Comparison of ENCODE assay signal across 14 cellular contexts in genomic region chr22:17422736-17423343, GRCh38. TPM values are rescaled to one million over a fixed set of nuclear protein-coding genes. Genes with fewer than 3 reads are reported as not detected.
"Had no signal": no experiment of that assay in that cellular context is flagged by ENCODE, and none has a peak within 500 bp of the region (broad histone marks: within the 10 kb centered on the region; RNA-seq: fewer than 3 reads in every experiment).

No MANE protein-coding gene starts in this region.

- H3K27me3 ChIP-seq: dorsolateral prefrontal cortex, right lobe of liver, spleen had no signal

- H3K27me3 Mint-ChIP-seq: activated T-helper 17 cell treated with anti-CD3 and anti-CD28 coated beads, Interleukin-2, amount 50 U/mL, for 72 hours had no signal

- H3K4me1 Mint-ChIP-seq: activated T-helper 17 cell treated with anti-CD3 and anti-CD28 coated beads, Interleukin-2, amount 50 U/mL, for 72 hours; natural killer cell had no signal

- H3K36me3 ChIP-seq: left ventricle myocardium inferior, right lobe of liver, spleen, suprapubic skin had no signal

- H3K4me3 ChIP-seq: dorsolateral prefrontal cortex, left ventricle myocardium inferior, right lobe of liver, spleen, suprapubic skin had no signal

- DNase-seq: activated CD4-positive, alpha-beta T cell treated with anti-CD3 and anti-CD28 coated beads, Interleukin-2, amount 50 U/mL, for 1 hour; activated naive CD4-positive, alpha-beta T cell treated with Interleukin-2 at 50 U/mL for 16 hours; activated T-cell treated with anti-CD3 and anti-CD28 coated beads for 4 hours; aorta; dorsolateral prefrontal cortex; hypothalamus; left ventricle myocardium inferior; natural killer cell; right lobe of liver; spleen had no signal

- H3K4me3 Mint-ChIP-seq: activated T-helper 17 cell treated with anti-CD3 and anti-CD28 coated beads, Interleukin-2, amount 50 U/mL, for 72 hours; natural killer cell; stimulated activated naive CD8-positive, alpha-beta T cell treated with anti-CD3 and anti-CD28 coated beads, Interleukin-15, Interleukin-2, amounts not matched to agents 100 ng/mL and 50 ng/mL, for 24 hours had no signal

- H3K9me3 Mint-ChIP-seq: activated T-helper 17 cell treated with anti-CD3 and anti-CD28 coated beads, Interleukin-2, amount 50 U/mL, for 72 hours; natural killer cell; stimulated activated naive CD8-positive, alpha-beta T cell treated with anti-CD3 and anti-CD28 coated beads, Interleukin-15, Interleukin-2, amounts not matched to agents 100 ng/mL and 50 ng/mL, for 24 hours had no signal

- H3K4me1 ChIP-seq: left ventricle myocardium inferior, right lobe of liver, spleen, suprapubic skin had no signal

- H3K27ac Mint-ChIP-seq: activated T-helper 17 cell treated with anti-CD3 and anti-CD28 coated beads, Interleukin-2, amount 50 U/mL, for 72 hours; natural killer cell; stimulated activated naive CD8-positive, alpha-beta T cell treated with anti-CD3 and anti-CD28 coated beads, Interleukin-15, Interleukin-2, amounts not matched to agents 100 ng/mL and 50 ng/mL, for 24 hours had no signal

- H3K36me3 Mint-ChIP-seq: natural killer cell had no signal

- H3K27ac ChIP-seq: left ventricle myocardium inferior, right lobe of liver, spleen, suprapubic skin had no signal

- H3K9me3 ChIP-seq: left ventricle myocardium inferior, right lobe of liver, spleen, suprapubic skin had no signal

- ATAC-seq: activated T-helper 17 cell treated with anti-CD3 and anti-CD28 coated beads, Interleukin-2, amount 50 U/mL, for 72 hours; right lobe of liver had no signal

RNA-seq across cellular contexts. Expression of gene CECR2, which starts 53.6 kb away (rescaled TPM):
- total RNA-seq: activated CD8-positive, alpha-beta memory T cell treated with anti-CD3 and anti-CD28 coated beads for 36 hours had no signal
